Comparison of ENCODE assay signal across 1 cellular context in genomic region chr22:49723478-49724029, GRCh38.
TF ChIP-seq lines count a peak whose summit lies in the region.

No MANE protein-coding gene starts in this region.

TF ChIP-seq in WTC11, 78 proteins besides CTCF, POLR2A, EP300 and RAD21 (continued from another document):
- TF ChIP-seq ZNF532 (CRISPR knock-in tag; IDR thresholded peaks at IDR 0.05; ENCODE audit: borderline replicate concordance) = no peak
- TF ChIP-seq ZNF512 (CRISPR knock-in tag; IDR thresholded peaks at IDR 0.05; ENCODE audit: borderline replicate concordance) = no peak
- no peak for TF ChIP-seq ESRRA (CRISPR knock-in tag; IDR thresholded peaks at IDR 0.05; ENCODE audit: borderline replicate concordance)
- TF ChIP-seq ZNF121 (CRISPR knock-in tag; IDR thresholded peaks at IDR 0.05) = no peak
- no peak for TF ChIP-seq GABPB1 (CRISPR knock-in tag; IDR thresholded peaks at IDR 0.05)
- TF ChIP-seq JAZF1 (CRISPR knock-in tag; IDR thresholded peaks at IDR 0.05) = no peak
- TF ChIP-seq ATF3 (CRISPR knock-in tag; conservative IDR thresholded peaks at IDR 0.05) = no peak
- TF ChIP-seq ZNF416 (CRISPR knock-in tag; IDR thresholded peaks at IDR 0.05) = no peak
- TF ChIP-seq NR1H2 (CRISPR knock-in tag; IDR thresholded peaks at IDR 0.05) = no peak
- no peak for TF ChIP-seq TP53 (CRISPR knock-in tag; IDR thresholded peaks at IDR 0.05)
- no peak for TF ChIP-seq ELF4 (CRISPR knock-in tag; IDR thresholded peaks at IDR 0.05; ENCODE audit: low read depth)
- TF ChIP-seq CBFB (CRISPR knock-in tag; IDR thresholded peaks at IDR 0.05; ENCODE audit: low read depth) = no peak
- no peak for TF ChIP-seq SMAD4 (CRISPR knock-in tag; IDR thresholded peaks at IDR 0.05)
